In genomic region chr4:177308842-177309524, GRCh38 we compare ENCODE assay signal across 8 cellular contexts. TPM values are rescaled to one million over a fixed set of nuclear protein-coding genes. Genes with fewer than 3 reads are reported as not detected.
DNase-seq lines count a peak whose midpoint lies in the region; ATAC-seq and TF ChIP-seq lines count a peak whose summit lies in the region.

No MANE protein-coding gene starts in this region.

- ATAC-seq in lower lobe of right lung (no peak), HG03175 (IDR thresholded peaks at IDR 0.05; ENCODE audit: unreplicated experiment) (no peak), HG03159 (IDR thresholded peaks at IDR 0.05; ENCODE audit: unreplicated experiment) (no peak)

- in situ Hi-C loops in ACHN (cut with HindIII; ENCODE audit: low pct_ligation_motif_present, low pct_unique_long_range_greater_than_20kb, low sequenced_read_pairs): no loop called here

- TF ChIP-seq CTCF in HEK293 (tag by site-specific recombination; IDR thresholded peaks at IDR 0.05): no peak
- no peak for TF ChIP-seq CTCF in lower lobe of right lung (IDR thresholded peaks at IDR 0.05)

- H3K4me1 ChIP-seq in HEK293 (ENCODE audit: control insufficient read depth, insufficient read depth, low read length) (no peaks in the 10 kb centered on the region), lower lobe of right lung (peaks cover 17% of the 10 kb centered on the region)

- peak overlapping the region; percentile 89 for H3K27ac Mint-ChIP-seq in activated T-helper 1 cell treated with anti-CD3 and anti-CD28 coated beads, Interleukin-12 subunit alpha, Interleukin-12 subunit beta, Interleukin-2, Interleukin-4 antibody, amounts not matched to agents 30 ng/mL and 10 ng/mL and 1 ng/mL, durations not matched to agents 14 hours and 24 hours and 36 hours

- POLR2A ChIA-PET in HEK293 (lab: Yijun Ruan, JAX): interaction anchor here (0.6 to 1.5 kb wide), 9 partner anchors 16 to 1308 kb away, joined by 3 to 6 read pairs (median 3); no protein-coding TSS in a partner anchor

- H3K4me3 ChIP-seq in HEK293 (ENCODE audit: low read depth, low read length): peak overlapping the region; percentile 28; the same call in 1 of the 2 replicates
- peak overlapping the region; percentile 69 for H3K4me3 ChIP-seq in lower lobe of right lung

- intact Hi-C loops in activated T-helper 1 cell treated with anti-CD3 and anti-CD28 coated beads, Interleukin-12 subunit alpha, Interleukin-12 subunit beta, Interleukin-2, Interleukin-4 antibody, amounts not matched to agents 30 ng/mL and 10 ng/mL and 1 ng/mL, durations not matched to agents 14 hours and 24 hours and 36 hours (cut with micrococcal nuclease): loop anchor here (1.0 to 2.0 kb wide), 6 partner anchors 16 to 990 kb away; partner anchors contain the start of genes AGA and SPCS3
- intact Hi-C loops in lower lobe of right lung (cut with DNase I): no loop called here
- intact Hi-C loops in head of caudate nucleus (cut with DNase I): no loop called here

- no peaks in the 10 kb centered on the region for H3K27me3 Mint-ChIP-seq in activated T-helper 1 cell treated with anti-CD3 and anti-CD28 coated beads, Interleukin-12 subunit alpha, Interleukin-12 subunit beta, Interleukin-2, Interleukin-4 antibody, amounts not matched to agents 30 ng/mL and 10 ng/mL and 1 ng/mL, durations not matched to agents 14 hours and 24 hours and 36 hours (ENCODE audit: insufficient read depth)

- DNase-seq in ACHN (peak; percentile 10), lower lobe of right lung (no peak), head of caudate nucleus (no peak), DMS 273 (lab: John Stamatoyannopoulos, UW; ENCODE audit: unreplicated experiment) (no peak)
- no peak for DNase-seq in activated T-helper 1 cell treated with anti-CD3 and anti-CD28 coated beads, Interleukin-12 subunit alpha, Interleukin-12 subunit beta, Interleukin-2, Interleukin-4 antibody, amounts not matched to agents 30 ng/mL and 10 ng/mL and 1 ng/mL, durations not matched to agents 14 hours and 24 hours and 36 hours (ENCODE audit: low spot score)

- H3K9me3 ChIP-seq in HEK293 (ENCODE audit: control insufficient read depth, insufficient read depth, low read depth, low read length) (no peaks in the 10 kb centered on the region), lower lobe of right lung (no peaks in the 10 kb centered on the region)

- H3K27me3 ChIP-seq in lower lobe of right lung (ENCODE audit: low read depth): no peaks in the 10 kb centered on the region

- H3K4me3 Mint-ChIP-seq in activated T-helper 1 cell treated with anti-CD3 and anti-CD28 coated beads, Interleukin-12 subunit alpha, Interleukin-12 subunit beta, Interleukin-2, Interleukin-4 antibody, amounts not matched to agents 30 ng/mL and 10 ng/mL and 1 ng/mL, durations not matched to agents 14 hours and 24 hours and 36 hours: peak overlapping the region; percentile 96

- peaks cover 52% of the 10 kb centered on the region for H3K4me1 Mint-ChIP-seq in activated T-helper 1 cell treated with anti-CD3 and anti-CD28 coated beads, Interleukin-12 subunit alpha, Interleukin-12 subunit beta, Interleukin-2, Interleukin-4 antibody, amounts not matched to agents 30 ng/mL and 10 ng/mL and 1 ng/mL, durations not matched to agents 14 hours and 24 hours and 36 hours (ENCODE audit: low read depth)

- H3K36me3 ChIP-seq in HEK293 (ENCODE audit: control insufficient read depth in 2 of 2, insufficient read depth in 1 of 2, low read length in 2 of 2) (no peaks in the 10 kb centered on the region; a peak in 1 of 3 replicates), lower lobe of right lung (no peaks in the 10 kb centered on the region)

- no peaks in the 10 kb centered on the region for H3K36me3 Mint-ChIP-seq in activated T-helper 1 cell treated with anti-CD3 and anti-CD28 coated beads, Interleukin-12 subunit alpha, Interleukin-12 subunit beta, Interleukin-2, Interleukin-4 antibody, amounts not matched to agents 30 ng/mL and 10 ng/mL and 1 ng/mL, durations not matched to agents 14 hours and 24 hours and 36 hours (ENCODE audit: low read depth)

- H3K27ac ChIP-seq in HEK293 (ENCODE audit: extremely low read depth, low read depth, low read length): no peak overlapping the region
- H3K27ac ChIP-seq in lower lobe of right lung: no peak overlapping the region

- CTCF ChIA-PET in HEK293 (lab: Yijun Ruan, JAX): interaction anchor here (1.1 kb wide), 1 partner anchor 59 kb away, joined by 3 read pairs; no protein-coding TSS in a partner anchor

- no peaks in the 10 kb centered on the region for H3K9me3 Mint-ChIP-seq in activated T-helper 1 cell treated with anti-CD3 and anti-CD28 coated beads, Interleukin-12 subunit alpha, Interleukin-12 subunit beta, Interleukin-2, Interleukin-4 antibody, amounts not matched to agents 30 ng/mL and 10 ng/mL and 1 ng/mL, durations not matched to agents 14 hours and 24 hours and 36 hours

TF ChIP-seq in HEK293, 187 proteins besides CTCF, POLR2A, EP300 and RAD21 (continues in another document):
- TF ChIP-seq PRDM2 (tag by site-specific recombination; IDR thresholded peaks at IDR 0.05; ENCODE audit: borderline replicate concordance) (no peak), ZNF555 (tag by site-specific recombination; conservative IDR thresholded peaks at IDR 0.05) (no peak), ZNF398 (tag by site-specific recombination; IDR thresholded peaks at IDR 0.05) (no peak), ZNF19 (tag by site-specific recombination; IDR thresholded peaks at IDR 0.05; ENCODE audit: low read depth) (no peak)
- TF ChIP-seq, protein P1, sequence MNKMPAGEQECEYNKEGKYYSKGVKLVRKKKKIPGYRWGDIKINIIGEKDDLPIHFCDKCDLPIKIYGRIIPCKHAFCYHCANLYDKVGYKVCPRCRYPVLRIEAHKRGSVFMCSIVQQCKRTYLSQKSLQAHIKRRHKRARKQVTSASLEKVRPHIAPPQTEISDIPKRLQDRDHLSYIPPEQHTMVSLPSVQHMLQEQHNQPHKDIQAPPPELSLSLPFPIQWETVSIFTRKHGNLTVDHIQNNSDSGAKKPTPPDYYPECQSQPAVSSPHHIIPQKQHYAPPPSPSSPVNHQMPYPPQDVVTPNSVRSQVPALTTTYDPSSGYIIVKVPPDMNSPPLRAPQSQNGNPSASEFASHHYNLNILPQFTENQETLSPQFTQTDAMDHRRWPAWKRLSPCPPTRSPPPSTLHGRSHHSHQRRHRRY (tag by site-specific recombination; IDR thresholded peaks at IDR 0.05): no peak

RNA-seq across cellular contexts. Expression of gene NEIL3, which starts 0.7 kb away (rescaled TPM):
- 12.9 and 13.6 TPM in 2 replicates for total RNA-seq in activated T-helper 1 cell treated with anti-CD3 and anti-CD28 coated beads, Interleukin-12 subunit alpha, Interleukin-12 subunit beta, Interleukin-2, Interleukin-4 antibody, amounts not matched to agents 30 ng/mL and 10 ng/mL and 1 ng/mL, durations not matched to agents 14 hours and 24 hours and 36 hours
- 1.1 TPM for total RNA-seq in lower lobe of right lung
